ENCODE assay signal across 32 cellular contexts in genomic region chr2:201322772-201323171, GRCh38.
"Had no signal": no experiment of that assay in that cellular context is flagged by ENCODE, and none has a peak within 500 bp of the region (broad histone marks: within the 10 kb centered on the region; RNA-seq: fewer than 3 reads in every experiment).

No MANE protein-coding gene starts in this region.

- H3K4me1 ChIP-seq: ascending aorta, esophagus muscularis mucosa, foreskin keratinocyte, gastroesophageal sphincter, heart right ventricle had no signal

- H3K27ac ChIP-seq: ascending aorta, brain microvascular endothelial cell, esophagus muscularis mucosa, foreskin keratinocyte, gastroesophageal sphincter, heart right ventricle had no signal

- H3K27me3 ChIP-seq: ascending aorta, brain microvascular endothelial cell, esophagus muscularis mucosa, gastroesophageal sphincter, heart right ventricle had no signal

- H3K4me3 Mint-ChIP-seq: activated CD4-positive, alpha-beta memory T cell treated with anti-CD3 and anti-CD28 coated beads for 36 hours; activated CD4-positive, alpha-beta T cell treated with anti-CD3 and anti-CD28 coated beads for 36 hours; activated CD4-positive, alpha-beta T cell treated with anti-CD3 and anti-CD28 coated beads, Interleukin-2, amount 10 ng/mL, durations not matched to agents 24 days and 14 days; activated CD8-positive, alpha-beta memory T cell treated with anti-CD3 and anti-CD28 coated beads, Interleukin-2, amount 10 ng/mL, durations not matched to agents 7 days and 5 days; activated CD8-positive, alpha-beta T cell treated with anti-CD3 and anti-CD28 coated beads, Interleukin-2, amount 10 ng/mL, durations not matched to agents 7 days and 5 days; activated naive CD4-positive, alpha-beta T cell treated with anti-CD3 and anti-CD28 coated beads, Interleukin-2, amount 10 ng/mL, durations not matched to agents 7 days and 5 days; activated naive CD8-positive, alpha-beta T cell treated with anti-CD3 and anti-CD28 coated beads, Interleukin-2, amount 10 ng/mL, durations not matched to agents 7 days and 5 days; activated T-helper 1 cell treated with anti-CD3 and anti-CD28 coated beads, Interleukin-12 subunit alpha, Interleukin-12 subunit beta, Interleukin-2, Interleukin-4 antibody, amounts not matched to agents 30 ng/mL and 10 ng/mL and 1 ng/mL, durations not matched to agents 14 hours and 24 hours and 36 hours; central memory CD8-positive, alpha-beta T cell; effector memory CD8-positive, alpha-beta T cell had no signal

- H3K4me3 ChIP-seq: ascending aorta, esophagus muscularis mucosa, gastroesophageal sphincter, heart right ventricle had no signal

- FAIRE-seq: bronchial epithelial cell, colon had no signal

- DNase-seq: activated CD4-positive, alpha-beta memory T cell treated with anti-CD3 and anti-CD28 coated beads for 36 hours; activated CD4-positive, alpha-beta T cell treated with anti-CD3 and anti-CD28 coated beads for 36 hours; activated CD4-positive, alpha-beta T cell treated with anti-CD3 and anti-CD28 coated beads, Interleukin-2, amount 10 ng/mL, durations not matched to agents 24 days and 14 days; activated CD4-positive, CD25-positive, alpha-beta regulatory T cell; activated CD4-positive, CD25-positive, alpha-beta regulatory T cell treated with anti-CD3 and anti-CD28 coated beads, Interleukin-2, amount 50 U/mL, for 72 hours; activated CD8-positive, alpha-beta memory T cell treated with anti-CD3 and anti-CD28 coated beads, Interleukin-2, amount 10 ng/mL, durations not matched to agents 7 days and 5 days; activated CD8-positive, alpha-beta memory T cell treated with anti-CD3 and anti-CD28 coated beads, Interleukin-2, amount 50 U/mL, for 4 hours; activated CD8-positive, alpha-beta T cell treated with anti-CD3 and anti-CD28 coated beads, Interleukin-2, amount 10 ng/mL, durations not matched to agents 7 days and 5 days; activated effector memory CD4-positive, alpha-beta T cell treated with anti-CD3 and anti-CD28 coated beads, Interleukin-2, amount 50 U/mL, for 16 hours; activated naive CD4-positive, alpha-beta T cell; activated naive CD4-positive, alpha-beta T cell treated with anti-CD3 and anti-CD28 coated beads, Interleukin-2, amount 10 ng/mL, durations not matched to agents 7 days and 5 days; activated naive CD8-positive, alpha-beta T cell treated with anti-CD3 and anti-CD28 coated beads, Interleukin-2, amount 10 ng/mL, durations not matched to agents 7 days and 5 days; activated T-cell treated with anti-CD3 and anti-CD28 coated beads, Interleukin-2, amount 50 U/mL, for 1 hour; activated T-cell treated with anti-CD3 and anti-CD28 coated beads, Interleukin-2, amount 50 U/mL, for 48 hours; brain microvascular endothelial cell; cortex of kidney; dermis blood vessel endothelial cell; effector CD4-positive, alpha-beta T cell; effector memory CD8-positive, alpha-beta T cell; erythroblast; foreskin keratinocyte; heart right ventricle; T-helper 2 cell had no signal

- H3K27ac Mint-ChIP-seq: activated CD4-positive, alpha-beta memory T cell treated with anti-CD3 and anti-CD28 coated beads for 36 hours; activated CD4-positive, alpha-beta T cell treated with anti-CD3 and anti-CD28 coated beads for 36 hours; activated CD4-positive, alpha-beta T cell treated with anti-CD3 and anti-CD28 coated beads, Interleukin-2, amount 10 ng/mL, durations not matched to agents 24 days and 14 days; activated CD8-positive, alpha-beta memory T cell treated with anti-CD3 and anti-CD28 coated beads, Interleukin-2, amount 10 ng/mL, durations not matched to agents 7 days and 5 days; activated CD8-positive, alpha-beta T cell treated with anti-CD3 and anti-CD28 coated beads, Interleukin-2, amount 10 ng/mL, durations not matched to agents 7 days and 5 days; activated naive CD4-positive, alpha-beta T cell treated with anti-CD3 and anti-CD28 coated beads, Interleukin-2, amount 10 ng/mL, durations not matched to agents 7 days and 5 days; activated naive CD4-positive, alpha-beta T cell treated with anti-CD3 and anti-CD28 coated beads, Interleukin-2, amount 50 U/mL, for 72 hours; activated naive CD8-positive, alpha-beta T cell treated with anti-CD3 and anti-CD28 coated beads, Interleukin-2, amount 10 ng/mL, durations not matched to agents 7 days and 5 days; activated T-helper 1 cell treated with anti-CD3 and anti-CD28 coated beads, Interleukin-12 subunit alpha, Interleukin-12 subunit beta, Interleukin-2, Interleukin-4 antibody, amounts not matched to agents 30 ng/mL and 10 ng/mL and 1 ng/mL, durations not matched to agents 14 hours and 24 hours and 36 hours; activated T-helper 2 cell treated with anti-CD3 and anti-CD28 coated beads, Interferon-gamma antibody, Interleukin-2, Interleukin-4, amounts not matched to agents 10 μg/mL and 5 μg/mL and 100 μg/mL, durations not matched to agents 14 hours and 24 hours and 36 hours; effector memory CD8-positive, alpha-beta T cell had no signal

- H3K27me3 Mint-ChIP-seq: activated CD4-positive, alpha-beta memory T cell treated with anti-CD3 and anti-CD28 coated beads for 36 hours; activated CD4-positive, alpha-beta T cell treated with anti-CD3 and anti-CD28 coated beads for 36 hours; activated CD4-positive, alpha-beta T cell treated with anti-CD3 and anti-CD28 coated beads, Interleukin-2, amount 10 ng/mL, durations not matched to agents 24 days and 14 days; activated CD8-positive, alpha-beta memory T cell treated with anti-CD3 and anti-CD28 coated beads, Interleukin-2, amount 10 ng/mL, durations not matched to agents 7 days and 5 days; activated naive CD4-positive, alpha-beta T cell treated with anti-CD3 and anti-CD28 coated beads, Interleukin-2, amount 10 ng/mL, durations not matched to agents 7 days and 5 days; activated naive CD8-positive, alpha-beta T cell treated with anti-CD3 and anti-CD28 coated beads, Interleukin-2, amount 10 ng/mL, durations not matched to agents 7 days and 5 days; central memory CD8-positive, alpha-beta T cell; effector memory CD8-positive, alpha-beta T cell had no signal

- ATAC-seq: activated CD4-positive, alpha-beta T cell treated with anti-CD3 and anti-CD28 coated beads for 36 hours; activated CD8-positive, alpha-beta memory T cell treated with anti-CD3 and anti-CD28 coated beads, Interleukin-2, amount 10 ng/mL, durations not matched to agents 7 days and 5 days; activated CD8-positive, alpha-beta T cell treated with anti-CD3 and anti-CD28 coated beads, Interleukin-2, amount 10 ng/mL, durations not matched to agents 7 days and 5 days; activated naive CD4-positive, alpha-beta T cell treated with anti-CD3 and anti-CD28 coated beads, Interleukin-2, amount 50 U/mL, for 72 hours; effector memory CD8-positive, alpha-beta T cell; foreskin keratinocyte; gastroesophageal sphincter; heart right ventricle had no signal

- H3K36me3 ChIP-seq: brain microvascular endothelial cell had no signal

- H3K4me1 Mint-ChIP-seq: activated CD4-positive, alpha-beta T cell treated with anti-CD3 and anti-CD28 coated beads, Interleukin-2, amount 10 ng/mL, durations not matched to agents 24 days and 14 days; activated naive CD4-positive, alpha-beta T cell treated with anti-CD3 and anti-CD28 coated beads, Interleukin-2, amount 10 ng/mL, durations not matched to agents 7 days and 5 days; central memory CD8-positive, alpha-beta T cell had no signal
